In the genomic region with DNA sequence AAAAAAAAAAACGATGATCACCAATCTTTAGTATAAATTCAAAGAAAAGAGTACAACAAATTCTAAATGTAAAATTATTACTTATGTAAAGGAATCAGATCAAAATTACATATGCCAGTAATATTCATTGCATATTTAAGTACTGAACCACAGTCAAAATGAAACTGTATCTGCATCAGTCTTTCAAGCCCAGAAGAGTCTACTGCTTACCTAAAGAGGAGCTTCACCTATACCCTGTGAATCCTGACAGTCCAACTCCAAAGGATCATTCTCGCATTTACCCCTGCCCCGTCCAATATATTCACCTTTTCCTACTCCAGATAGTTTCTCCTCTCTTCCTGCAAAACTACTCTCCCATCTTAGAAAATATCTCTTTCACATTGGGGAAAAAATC, we compare ENCODE assay signal across 16 cellular contexts. TPM values are rescaled to one million over a fixed set of nuclear protein-coding genes. Genes with fewer than 3 reads are reported as not detected.
DNase-seq lines count a peak whose midpoint lies in the region; ATAC-seq lines count a peak whose summit lies in the region.
"Had no signal": no experiment of that assay in that cellular context is flagged by ENCODE, and none has a peak within 500 bp of the region (broad histone marks: within the 10 kb centered on the region; RNA-seq: fewer than 3 reads in every experiment).

No MANE protein-coding gene starts in this region.

- ATAC-seq in HG03108 (IDR thresholded peaks at IDR 0.05; ENCODE audit: unreplicated experiment) = peak; percentile 46
- ATAC-seq: GM23338; lower lobe of right lung; naive thymus-derived CD4-positive, alpha-beta T cell had no signal

- DNase-seq in NCI-H1105 treated with DMSO at 0.1 percent for 48 hours (lab: John Stamatoyannopoulos, UW) = peak; percentile 24
- DNase-seq in NCI-H1105 (lab: John Stamatoyannopoulos, UW) = no peak
- DNase-seq in CD8-positive, alpha-beta memory T cell = no peak
- no peak for DNase-seq in activated T-helper 2 cell treated with anti-CD3 and anti-CD28 coated beads, Interferon-gamma antibody, Interleukin-2, Interleukin-4, amounts not matched to agents 10 μg/mL and 5 μg/mL and 100 μg/mL, durations not matched to agents 14 hours and 24 hours and 36 hours (ENCODE audit: low spot score)
- no peak for DNase-seq in DMS79 (lab: John Stamatoyannopoulos, UW)
- no peak for DNase-seq in DMS79 treated with DMSO at 0.1 percent for 48 hours (lab: John Stamatoyannopoulos, UW)
- no peak for DNase-seq in DMS 273 treated with DMSO at 0.1 percent for 48 hours (lab: John Stamatoyannopoulos, UW)
- DNase-seq: 8988T; adrenal gland; lower lobe of right lung; naive thymus-derived CD4-positive, alpha-beta T cell; NCI-H2081; Right ventricle myocardium superior had no signal

- no peaks in the 10 kb centered on the region for H3K9me3 ChIP-seq in CD8-positive, alpha-beta memory T cell (ENCODE audit: low read length)
- H3K9me3 ChIP-seq: adrenal gland, lower lobe of right lung had no signal

- intact Hi-C loops in activated T-helper 2 cell treated with anti-CD3 and anti-CD28 coated beads, Interferon-gamma antibody, Interleukin-2, Interleukin-4, amounts not matched to agents 10 μg/mL and 5 μg/mL and 100 μg/mL, durations not matched to agents 14 hours and 24 hours and 36 hours (cut with micrococcal nuclease) = no loop called here

- no peak overlapping the region for H3K4me3 ChIP-seq in CD8-positive, alpha-beta memory T cell (ENCODE audit: low read length)
- H3K4me3 ChIP-seq: adrenal gland, GM23338, lower lobe of right lung had no signal

- CTCF ChIA-PET in CD8-positive, alpha-beta memory T cell (lab: Charles Lee) = no interaction called here

- peaks cover 0 to 40% (median 16%) of the 10 kb centered on the region in 3 donors for H3K36me3 Mint-ChIP-seq in CD8-positive, alpha-beta memory T cell
- H3K36me3 Mint-ChIP-seq in activated T-helper 2 cell treated with anti-CD3 and anti-CD28 coated beads, Interferon-gamma antibody, Interleukin-2, Interleukin-4, amounts not matched to agents 10 μg/mL and 5 μg/mL and 100 μg/mL, durations not matched to agents 14 hours and 24 hours and 36 hours (ENCODE audit: low read depth) = peaks cover 48% of the 10 kb centered on the region

- no peaks in the 10 kb centered on the region for H3K9me3 Mint-ChIP-seq in CD8-positive, alpha-beta memory T cell
- no peaks in the 10 kb centered on the region for H3K9me3 Mint-ChIP-seq in activated T-helper 2 cell treated with anti-CD3 and anti-CD28 coated beads, Interferon-gamma antibody, Interleukin-2, Interleukin-4, amounts not matched to agents 10 μg/mL and 5 μg/mL and 100 μg/mL, durations not matched to agents 14 hours and 24 hours and 36 hours
- H3K9me3 Mint-ChIP-seq: GM23338; naive thymus-derived CD4-positive, alpha-beta T cell had no signal

- POLR2A ChIA-PET in CD8-positive, alpha-beta memory T cell (lab: Charles Lee) = no interaction called here

- H3K27me3 Mint-ChIP-seq in CD8-positive, alpha-beta memory T cell = no peaks in the 10 kb centered on the region
- H3K27me3 Mint-ChIP-seq in activated T-helper 2 cell treated with anti-CD3 and anti-CD28 coated beads, Interferon-gamma antibody, Interleukin-2, Interleukin-4, amounts not matched to agents 10 μg/mL and 5 μg/mL and 100 μg/mL, durations not matched to agents 14 hours and 24 hours and 36 hours (ENCODE audit: low read depth) = no peaks in the 10 kb centered on the region
- H3K27me3 Mint-ChIP-seq: naive thymus-derived CD4-positive, alpha-beta T cell had no signal

- H3K4me1 ChIP-seq in CD8-positive, alpha-beta memory T cell (ENCODE audit: insufficient read depth, low read length) = peaks cover 15% of the 10 kb centered on the region

- H3K4me1 Mint-ChIP-seq in CD8-positive, alpha-beta memory T cell = peaks cover 65 to 88% (median 83%) of the 10 kb centered on the region in 3 donors
- H3K4me1 Mint-ChIP-seq in activated T-helper 2 cell treated with anti-CD3 and anti-CD28 coated beads, Interferon-gamma antibody, Interleukin-2, Interleukin-4, amounts not matched to agents 10 μg/mL and 5 μg/mL and 100 μg/mL, durations not matched to agents 14 hours and 24 hours and 36 hours (ENCODE audit: low read depth) = peaks cover 49% of the 10 kb centered on the region

- no peak overlapping the region for H3K27ac ChIP-seq in CD8-positive, alpha-beta memory T cell (ENCODE audit: low read depth, low read length)
- H3K27ac ChIP-seq: adrenal gland, foreskin keratinocyte, lower lobe of right lung had no signal

- H3K27ac Mint-ChIP-seq in CD8-positive, alpha-beta memory T cell = peak overlapping the region in 7 of 8 donors; percentile 6 to 79 (median 25)
- peak overlapping the region; percentile 48 for H3K27ac Mint-ChIP-seq in activated T-helper 2 cell treated with anti-CD3 and anti-CD28 coated beads, Interferon-gamma antibody, Interleukin-2, Interleukin-4, amounts not matched to agents 10 μg/mL and 5 μg/mL and 100 μg/mL, durations not matched to agents 14 hours and 24 hours and 36 hours
- H3K27ac Mint-ChIP-seq: GM23338 had no signal

- peaks cover 7% of the 10 kb centered on the region for H3K36me3 ChIP-seq in CD8-positive, alpha-beta memory T cell (ENCODE audit: insufficient read depth, low read length)
- H3K36me3 ChIP-seq: adrenal gland had no signal

- no peaks in the 10 kb centered on the region for H3K27me3 ChIP-seq in CD8-positive, alpha-beta memory T cell (ENCODE audit: insufficient read depth, low read length, poor library complexity, severe bottlenecking)
- H3K27me3 ChIP-seq: adrenal gland, foreskin keratinocyte had no signal

- H3K4me3 Mint-ChIP-seq in CD8-positive, alpha-beta memory T cell = peak overlapping the region in 3 of 7 donors; percentile 3 to 14 (median 9)
- peak overlapping the region; percentile 29 for H3K4me3 Mint-ChIP-seq in activated T-helper 2 cell treated with anti-CD3 and anti-CD28 coated beads, Interferon-gamma antibody, Interleukin-2, Interleukin-4, amounts not matched to agents 10 μg/mL and 5 μg/mL and 100 μg/mL, durations not matched to agents 14 hours and 24 hours and 36 hours (ENCODE audit: low read depth)
- H3K4me3 Mint-ChIP-seq: GM23338 had no signal

RNA-seq across cellular contexts. Expression of a gene that starts 9.2 kb away (rescaled TPM):
- total RNA-seq in CD8-positive, alpha-beta memory T cell = 10 to 100 TPM; 44.5 to 45.0 TPM
- 39.0 TPM for polyA plus RNA-seq in CD8-positive, alpha-beta memory T cell
- total RNA-seq in activated T-helper 2 cell treated with anti-CD3 and anti-CD28 coated beads, Interferon-gamma antibody, Interleukin-2, Interleukin-4, amounts not matched to agents 10 μg/mL and 5 μg/mL and 100 μg/mL, durations not matched to agents 14 hours and 24 hours and 36 hours = 33.1 and 34.7 TPM in 2 replicates

RNA-seq across cellular contexts. Expression of a gene that starts 44.1 kb away (rescaled TPM):
- total RNA-seq in CD8-positive, alpha-beta memory T cell = 10 to 100 TPM; 32.3 TPM
- polyA plus RNA-seq in CD8-positive, alpha-beta memory T cell = 19.4 TPM
- 27.5 and 27.6 TPM in 2 replicates for total RNA-seq in activated T-helper 2 cell treated with anti-CD3 and anti-CD28 coated beads, Interferon-gamma antibody, Interleukin-2, Interleukin-4, amounts not matched to agents 10 μg/mL and 5 μg/mL and 100 μg/mL, durations not matched to agents 14 hours and 24 hours and 36 hours
